ENCODE assay signal across 9 cellular contexts in the genomic region with DNA sequence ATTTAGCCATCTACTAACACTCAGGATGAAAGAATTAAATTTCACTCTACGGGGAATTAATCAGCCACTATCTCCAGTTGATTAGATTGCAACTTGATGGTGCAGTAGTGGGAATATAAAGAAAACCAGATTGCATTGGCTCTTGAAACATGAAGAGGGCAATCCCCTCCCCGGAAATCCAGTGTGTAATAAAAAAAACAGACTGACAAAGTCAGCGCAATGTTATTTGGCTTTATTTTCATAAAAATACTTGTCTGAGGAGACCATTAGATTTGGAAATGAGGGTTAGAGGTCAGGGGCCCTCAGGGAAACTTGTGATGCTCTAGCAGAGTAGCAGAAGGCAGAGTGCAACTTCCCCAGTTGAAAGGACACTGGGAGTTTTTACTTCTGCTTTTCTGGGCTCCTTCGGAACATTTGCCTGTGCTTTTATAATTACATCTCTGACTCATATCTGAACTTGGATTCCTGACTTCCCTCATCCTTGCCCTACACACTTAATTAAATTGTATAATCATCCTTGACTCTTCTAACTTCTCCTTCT.
DNase-seq lines count a peak whose midpoint lies in the region; ATAC-seq and TF ChIP-seq lines count a peak whose summit lies in the region.
"Had no signal": no experiment of that assay in that cellular context is flagged by ENCODE, and none has a peak within 500 bp of the region (broad histone marks: within the 10 kb centered on the region; RNA-seq: fewer than 3 reads in every experiment).

No MANE protein-coding gene starts in this region.

- no peaks in the 10 kb centered on the region for H3K4me1 Mint-ChIP-seq in T-helper 17 cell
- no peaks in the 10 kb centered on the region for H3K4me1 Mint-ChIP-seq in activated CD4-positive, alpha-beta memory T cell treated with anti-CD3 and anti-CD28 coated beads, Interleukin-2, amount 10 ng/mL, durations not matched to agents 7 days and 5 days

- H3K9me3 ChIP-seq in GM23248 (ENCODE audit: low read depth) (no peaks in the 10 kb centered on the region), T-helper 17 cell (ENCODE audit: control insufficient read depth, low read length, poor library complexity, severe bottlenecking) (no peaks in the 10 kb centered on the region), hepatocyte (ENCODE audit: low read depth) (no peaks in the 10 kb centered on the region), testis (no peaks in the 10 kb centered on the region)

- H3K4me3 ChIP-seq in GM23248 (peak overlapping the region; percentile 39), hepatocyte (no peak overlapping the region), testis (no peak overlapping the region)

- no peaks in the 10 kb centered on the region for H3K9me2 ChIP-seq in GM23248 (ENCODE audit: insufficient read depth)
- no peaks in the 10 kb centered on the region for H3K9me2 ChIP-seq in hepatocyte (replicated peaks; ENCODE audit: insufficient read depth)

- H3K36me3 ChIP-seq in GM23248 (ENCODE audit: low read depth) = no peaks in the 10 kb centered on the region
- no peaks in the 10 kb centered on the region for H3K36me3 ChIP-seq in hepatocyte (replicated peaks; ENCODE audit: insufficient read depth, low read depth)
- no peaks in the 10 kb centered on the region for H3K36me3 ChIP-seq in testis (ENCODE audit: low read depth, missing control alignments)

- POLR2A ChIA-PET in activated CD4-positive, alpha-beta memory T cell treated with anti-CD3 and anti-CD28 coated beads, Interleukin-2, amount 10 ng/mL, durations not matched to agents 7 days and 5 days (lab: Charles Lee) = no interaction called here

- peak; percentile 27 for ATAC-seq in T-helper 17 cell
- ATAC-seq in GM19467 (IDR thresholded peaks at IDR 0.05; ENCODE audit: unreplicated experiment) = no peak

- 0 out of 2 replicates have a peak overlapping the region, but pooled peaks have one; percentile 2 for H3K9ac ChIP-seq in GM23248

- DNase-seq in GM23248 (peak; percentile 71), T-helper 17 cell (no peak), hepatocyte (ENCODE audit: low spot score) (peak; percentile 11), testis (peak; percentile 69), kidney tubule cell (ENCODE audit: low spot score) (no peak)
- no peak for DNase-seq in activated CD4-positive, alpha-beta memory T cell treated with anti-CD3 and anti-CD28 coated beads, Interleukin-2, amount 10 ng/mL, durations not matched to agents 7 days and 5 days
- no peak for DNase-seq in activated CD4-positive, CD25-positive, alpha-beta regulatory T cell treated with anti-CD3 and anti-CD28 coated beads, Interleukin-2, amount 50 U/mL, for 72 hours

- CTCF ChIA-PET in activated CD4-positive, alpha-beta memory T cell treated with anti-CD3 and anti-CD28 coated beads, Interleukin-2, amount 10 ng/mL, durations not matched to agents 7 days and 5 days (lab: Charles Lee) = no interaction called here

- H3K27ac Mint-ChIP-seq in T-helper 17 cell = no peak overlapping the region
- H3K27ac Mint-ChIP-seq in activated CD4-positive, alpha-beta memory T cell treated with anti-CD3 and anti-CD28 coated beads, Interleukin-2, amount 10 ng/mL, durations not matched to agents 7 days and 5 days = no peak overlapping the region
- H3K27ac Mint-ChIP-seq: stimulated activated naive CD8-positive, alpha-beta T cell treated with anti-CD3 and anti-CD28 coated beads, Interleukin-15, Interleukin-2, amounts not matched to agents 100 ng/mL and 50 ng/mL, for 24 hours had no signal

- peaks cover 19% of the 10 kb centered on the region for H3K4me1 ChIP-seq in GM23248 (ENCODE audit: insufficient read depth)
- peaks cover 15% of the 10 kb centered on the region for H3K4me1 ChIP-seq in hepatocyte (ENCODE audit: insufficient read depth)
- H3K4me1 ChIP-seq in testis = peaks cover 9% of the 10 kb centered on the region

- TF ChIP-seq CTCF in hepatocyte (IDR thresholded peaks at IDR 0.05; ENCODE audit: poor library complexity) (no peak), testis (IDR thresholded peaks at IDR 0.05) (no peak)

- no peaks in the 10 kb centered on the region for H3K27me3 ChIP-seq in GM23248 (replicated peaks; ENCODE audit: insufficient read depth)
- H3K27me3 ChIP-seq in hepatocyte = no peaks in the 10 kb centered on the region
- no peaks in the 10 kb centered on the region for H3K27me3 ChIP-seq in testis

- H3K79me2 ChIP-seq in GM23248 (ENCODE audit: insufficient read depth) (no peaks in the 10 kb centered on the region), hepatocyte (no peaks in the 10 kb centered on the region)

- peak overlapping the region; percentile 74 for H3K4me2 ChIP-seq in GM23248 (ENCODE audit: unreplicated experiment)
- H3K4me2 ChIP-seq in hepatocyte = peak overlapping the region; percentile 6

- H2AFZ ChIP-seq in GM23248 (peak overlapping the region; percentile 58), hepatocyte (no peak overlapping the region)

- H3K4me3 Mint-ChIP-seq in T-helper 17 cell = no peak overlapping the region
- H3K4me3 Mint-ChIP-seq in activated CD4-positive, alpha-beta memory T cell treated with anti-CD3 and anti-CD28 coated beads, Interleukin-2, amount 10 ng/mL, durations not matched to agents 7 days and 5 days = no peak overlapping the region
- H3K4me3 Mint-ChIP-seq: stimulated activated naive CD8-positive, alpha-beta T cell treated with anti-CD3 and anti-CD28 coated beads, Interleukin-15, Interleukin-2, amounts not matched to agents 100 ng/mL and 50 ng/mL, for 24 hours had no signal

- intact Hi-C loops in testis (cut with DNase I; ENCODE audit: low total_unique reads) = no loop called here

- H3F3A ChIP-seq in GM23248 (ENCODE audit: insufficient read depth) = peaks cover 23% of the 10 kb centered on the region

- H3K27me3 Mint-ChIP-seq in T-helper 17 cell = no peaks in the 10 kb centered on the region
- H3K27me3 Mint-ChIP-seq in activated CD4-positive, alpha-beta memory T cell treated with anti-CD3 and anti-CD28 coated beads, Interleukin-2, amount 10 ng/mL, durations not matched to agents 7 days and 5 days = no peaks in the 10 kb centered on the region
- H3K27me3 Mint-ChIP-seq: stimulated activated naive CD8-positive, alpha-beta T cell treated with anti-CD3 and anti-CD28 coated beads, Interleukin-15, Interleukin-2, amounts not matched to agents 100 ng/mL and 50 ng/mL, for 24 hours had no signal

- peak overlapping the region; percentile 14 for H3K27ac ChIP-seq in GM23248
- peak overlapping the region; percentile 10 for H3K27ac ChIP-seq in hepatocyte
- peak overlapping the region in 1 of 2 donors; percentile 51 for H3K27ac ChIP-seq in testis

- TF ChIP-seq POLR2A in testis (IDR thresholded peaks at IDR 0.05) = no peak

- no peaks in the 10 kb centered on the region for H4K20me1 ChIP-seq in GM23248 (ENCODE audit: insufficient read depth)
- no peaks in the 10 kb centered on the region for H4K20me1 ChIP-seq in hepatocyte (ENCODE audit: insufficient read depth, poor library complexity, severe bottlenecking)

- H3K36me3 Mint-ChIP-seq in T-helper 17 cell (ENCODE audit: low read depth) = no peaks in the 10 kb centered on the region
- H3K36me3 Mint-ChIP-seq in activated CD4-positive, alpha-beta memory T cell treated with anti-CD3 and anti-CD28 coated beads, Interleukin-2, amount 10 ng/mL, durations not matched to agents 7 days and 5 days (ENCODE audit: low read depth) = no peaks in the 10 kb centered on the region

- in situ Hi-C loops in GM23248 (cut with MboI) = no loop called here

- 1 to 3% methylated on average over 4 of the region's 4 CpGs for WGBS in GM23248 (ENCODE audit: low coverage in 1 of 2, low lambda C conversion rate in 2 of 2, missing lambda C conversion rate in 2 of 2), 2 experiments
- WGBS in hepatocyte (ENCODE audit: low lambda C conversion rate, missing lambda C conversion rate) = 37% methylated on average over 4 of the region's 4 CpGs
- 38 to 42% methylated on average over 4 of the region's 4 CpGs for WGBS in testis, 2 donors

- H3K9me3 Mint-ChIP-seq in activated CD4-positive, alpha-beta memory T cell treated with anti-CD3 and anti-CD28 coated beads, Interleukin-2, amount 10 ng/mL, durations not matched to agents 7 days and 5 days = peaks cover 2% of the 10 kb centered on the region
- H3K9me3 Mint-ChIP-seq: stimulated activated naive CD8-positive, alpha-beta T cell treated with anti-CD3 and anti-CD28 coated beads, Interleukin-15, Interleukin-2, amounts not matched to agents 100 ng/mL and 50 ng/mL, for 24 hours had no signal

Comparison
In these comparisons a context has a peak if more than half of its experiments do, and no peak if none do; other contexts are left out.
1. DNase-seq: peak in GM23248 (single experiment), hepatocyte (single experiment) and testis (single experiment); none in T-helper 17 cell (0 of 3), activated CD4-positive, alpha-beta memory T cell treated with anti-CD3 and anti-CD28 coated beads, Interleukin-2, amount 10 ng/mL, durations not matched to agents 7 days and 5 days (single experiment), kidney tubule cell (single experiment) and activated CD4-positive, CD25-positive, alpha-beta regulatory T cell treated with anti-CD3 and anti-CD28 coated beads, Interleukin-2, amount 50 U/mL, for 72 hours (single experiment).